Comparison of ENCODE assay signal across 8 cellular contexts in genomic region chr1:19704247-19705113, GRCh38. TPM values are rescaled to one million over a fixed set of nuclear protein-coding genes. Genes with fewer than 3 reads are reported as not detected.
DNase-seq lines count a peak whose midpoint lies in the region; ATAC-seq and TF ChIP-seq lines count a peak whose summit lies in the region.

No MANE protein-coding gene starts in this region.

- H4K20me1 ChIP-seq in osteoblast (ENCODE audit: insufficient read depth, low read length) = peaks cover 2% of the 10 kb centered on the region

- H2AFZ ChIP-seq in osteoblast (ENCODE audit: low read length) = peak overlapping the region; percentile 69

- no peak overlapping the region for H3K4me3 ChIP-seq in HL-60 (replicated peaks; ENCODE audit: insufficient read depth, low read length)
- H3K4me3 ChIP-seq in osteoblast (ENCODE audit: insufficient read depth, low read length) = no peak overlapping the region
- H3K4me3 ChIP-seq in upper lobe of left lung = no peak overlapping the region

- no peak for TF ChIP-seq POLR2A in upper lobe of left lung (IDR thresholded peaks at IDR 0.05)

- H3K27ac Mint-ChIP-seq in Calu3 (ENCODE audit: unreplicated experiment) = no peak overlapping the region

- TF ChIP-seq EP300 in upper lobe of left lung (IDR thresholded peaks at IDR 0.05) = no peak

- no peaks in the 10 kb centered on the region for H3K9me3 ChIP-seq in osteoblast (ENCODE audit: low read depth, low read length)
- no peaks in the 10 kb centered on the region for H3K9me3 ChIP-seq in upper lobe of left lung

- H3K79me2 ChIP-seq in osteoblast (ENCODE audit: insufficient read depth, low read length) = no peaks in the 10 kb centered on the region

- H3K36me3 ChIP-seq in osteoblast (ENCODE audit: insufficient read depth, low read length) = no peaks in the 10 kb centered on the region
- peaks cover 0 to 14% (median 8%) of the 10 kb centered on the region in 4 donors for H3K36me3 ChIP-seq in upper lobe of left lung

- intact Hi-C loops in Calu3 (cut with micrococcal nuclease; ENCODE audit: unreplicated experiment) = no loop called here

- no TSS peak for BruUV-seq in Calu3 (replicated peaks; lab: Mats Ljungman, UMichigan)

- no peaks in the 10 kb centered on the region for H3K9me3 Mint-ChIP-seq in Calu3 (ENCODE audit: low read depth, unreplicated experiment)

- peak; percentile 84 to 91 for ATAC-seq in upper lobe of left lung (ENCODE audit: low FRiP score in 2 of 2)

- H3K27ac ChIP-seq in HL-60 (replicated peaks) (no peak overlapping the region), osteoblast (ENCODE audit: low read depth, low read length) (no peak overlapping the region), upper lobe of left lung (no peak overlapping the region)

- peak overlapping the region; percentile 29 for H3K4me2 ChIP-seq in osteoblast (ENCODE audit: insufficient read depth, low read length)

- H3K4me1 Mint-ChIP-seq in Calu3 (ENCODE audit: low read depth, unreplicated experiment) = no peaks in the 10 kb centered on the region

- WGBS in upper lobe of left lung, 2 donors = 31 to 43% methylated on average over 17 to 18 of the region's 19 CpGs

- H3K27me3 ChIP-seq in HL-60 (ENCODE audit: insufficient read depth, poor library complexity, severe bottlenecking) (no peaks in the 10 kb centered on the region), osteoblast (ENCODE audit: insufficient read depth, low read length) (no peaks in the 10 kb centered on the region), upper lobe of left lung (no peaks in the 10 kb centered on the region)

- no peaks in the 10 kb centered on the region for H3K4me1 ChIP-seq in osteoblast (ENCODE audit: insufficient read depth, low read length)
- H3K4me1 ChIP-seq in upper lobe of left lung = peaks cover 0 to 4% (median 1%) of the 10 kb centered on the region in 4 donors

- TF ChIP-seq CTCF in Calu3 (IDR thresholded peaks at IDR 0.05; ENCODE audit: unreplicated experiment) (peak; percentile 77), HL-60 (IDR thresholded peaks at IDR 0.05; ENCODE audit: insufficient read depth, low read length) (peak; percentile 82), osteoblast (IDR thresholded peaks at IDR 0.05; ENCODE audit: extremely low read depth, low read depth, low read length) (peak; percentile 91), upper lobe of left lung (IDR thresholded peaks at IDR 0.05) (peak; percentile 79 to 88 (median 83))

- H3K4me3 Mint-ChIP-seq in Calu3 (ENCODE audit: low read depth, unreplicated experiment) = no peak overlapping the region

- CTCF ChIA-PET in Calu3 (lab: Charles Lee) = interaction anchor here (0.5 to 1.6 kb wide), 5 partner anchors 10 to 217 kb away, joined by 4 to 10 read pairs (median 7); no protein-coding TSS in a partner anchor

- no peaks in the 10 kb centered on the region for H3K27me3 Mint-ChIP-seq in Calu3 (ENCODE audit: unreplicated experiment)

- DNase-seq in Calu3 (peak; percentile 72), HL-60 (ENCODE audit: low read depth in 1 of 2, low spot score in 1 of 2) (peak in 1 of 2 experiments; percentile 32), RPMI7951 (ENCODE audit: low read depth) (peak; percentile 67), globus pallidus (ENCODE audit: low spot score) (peak; percentile 37), osteoblast (ENCODE audit: insufficient read length, low spot score, missing footprints) (peak; percentile 91), upper lobe of left lung (peak; percentile 48 to 55), NCI-H526 treated with DMSO at 0.1 percent for 48 hours (lab: John Stamatoyannopoulos, UW) (no peak)
- DNase-seq in activated naive CD4-positive, alpha-beta T cell treated with Interleukin-2 at 50 U/mL for 16 hours = peak; percentile 66

- H3K36me3 Mint-ChIP-seq in Calu3 (ENCODE audit: insufficient read depth, unreplicated experiment) = no peaks in the 10 kb centered on the region

RNA-seq across cellular contexts. Expression of gene HTR6, which starts 39.8 kb away (rescaled TPM):
- not detected in 2 replicates for total RNA-seq in Calu3 (2022)
- 0.10 TPM in 1 of 2 replicates, not detected in the other for total RNA-seq in RPMI7951 (2014; rRNA removed; shearing (Covaris generic))
- total RNA-seq in osteoblast = under 0.01 TPM in 1 of 2 replicates, not detected in the other
- not detected for total RNA-seq in upper lobe of left lung
